14 cellular contexts compared by ENCODE assay signal in genomic region chr2:74583504-74583903, GRCh38. TPM values are rescaled to one million over a fixed set of nuclear protein-coding genes. Genes with fewer than 3 reads are reported as not detected.
DNase-seq lines count a peak whose midpoint lies in the region; ATAC-seq and TF ChIP-seq lines count a peak whose summit lies in the region.
"Had no signal": no experiment of that assay in that cellular context is flagged by ENCODE, and none has a peak within 500 bp of the region (broad histone marks: within the 10 kb centered on the region; RNA-seq: fewer than 3 reads in every experiment).

No MANE protein-coding gene starts in this region.

- peaks cover 0 to 30% (median 20%) of the 10 kb centered on the region in 5 donors for H3K4me1 ChIP-seq in subcutaneous abdominal adipose tissue (ENCODE audit: control insufficient read depth in 5 of 5, insufficient read depth in 5 of 5, low read length in 5 of 5)

- H3K27ac ChIP-seq in subcutaneous abdominal adipose tissue (ENCODE audit: low read depth, low read length), result peak overlapping the region; percentile 43
- H3K27ac ChIP-seq: epithelial cell of prostate had no signal

- no peaks in the 10 kb centered on the region for H3K9me3 ChIP-seq in subcutaneous abdominal adipose tissue (ENCODE audit: control insufficient read depth in 5 of 5, low read length in 5 of 5)

- H3K4me3 Mint-ChIP-seq in activated CD4-positive, alpha-beta memory T cell treated with anti-CD3 and anti-CD28 coated beads, Interleukin-2, amount 10 ng/mL, durations not matched to agents 7 days and 5 days, result no peak overlapping the region
- H3K4me3 Mint-ChIP-seq in activated CD4-positive, alpha-beta memory T cell treated with anti-CD3 and anti-CD28 coated beads for 36 hours, result no peak overlapping the region
- H3K4me3 Mint-ChIP-seq: nephron progenitor cell; stimulated activated naive CD8-positive, alpha-beta T cell treated with anti-CD3 and anti-CD28 coated beads, Interleukin-15, Interleukin-2, amounts not matched to agents 100 ng/mL and 50 ng/mL, for 24 hours had no signal

- H3K9me3 Mint-ChIP-seq in activated CD4-positive, alpha-beta memory T cell treated with anti-CD3 and anti-CD28 coated beads, Interleukin-2, amount 10 ng/mL, durations not matched to agents 7 days and 5 days, result no peaks in the 10 kb centered on the region
- no peaks in the 10 kb centered on the region for H3K9me3 Mint-ChIP-seq in activated CD4-positive, alpha-beta memory T cell treated with anti-CD3 and anti-CD28 coated beads for 36 hours
- H3K9me3 Mint-ChIP-seq: nephron progenitor cell; stimulated activated naive CD8-positive, alpha-beta T cell treated with anti-CD3 and anti-CD28 coated beads, Interleukin-15, Interleukin-2, amounts not matched to agents 100 ng/mL and 50 ng/mL, for 24 hours had no signal

- CTCF ChIA-PET in activated CD4-positive, alpha-beta memory T cell treated with anti-CD3 and anti-CD28 coated beads, Interleukin-2, amount 10 ng/mL, durations not matched to agents 7 days and 5 days (lab: Charles Lee), result interaction anchor here (1.2 to 7.3 kb wide), 5 partner anchors 8 to 101 kb away, joined by 3 to 65 read pairs (median 5); partner anchors contain the start of gene CCDC142
- CTCF ChIA-PET in activated CD4-positive, alpha-beta memory T cell treated with anti-CD3 and anti-CD28 coated beads for 36 hours (lab: Charles Lee), result interaction anchor here (2.1 to 9.4 kb wide), 3 partner anchors 52 to 333 kb away, joined by 6 to 145 read pairs (median 7); partner anchors contain the start of genes CCDC142 and TTC31

- no peak overlapping the region for H3K4me3 ChIP-seq in fibroblast of villous mesenchyme (ENCODE audit: low read depth, low read length)
- no peak overlapping the region for H3K4me3 ChIP-seq in subcutaneous abdominal adipose tissue (ENCODE audit: low read depth in 1 of 5, low read length in 5 of 5)

- TF ChIP-seq CTCF in fibroblast of villous mesenchyme (IDR thresholded peaks at IDR 0.05; ENCODE audit: insufficient read depth, low read depth, low read length), result no peak
- TF ChIP-seq CTCF in omental fat pad (IDR thresholded peaks at IDR 0.05), result no peak

- ATAC-seq in SK-N-SH treated with all-trans-retinoic acid at 6 μM for 48 hours, result peak; percentile 74
- no peak for ATAC-seq in omental fat pad (ENCODE audit: low FRiP score)

- intact Hi-C loops in activated CD4-positive, alpha-beta memory T cell treated with anti-CD3 and anti-CD28 coated beads for 36 hours (cut with micrococcal nuclease), result loop anchor here (10.0 kb wide), 1 partner anchor 251 kb away; the partner anchor contains the start of gene HK2

- H3K27me3 Mint-ChIP-seq in activated CD4-positive, alpha-beta memory T cell treated with anti-CD3 and anti-CD28 coated beads, Interleukin-2, amount 10 ng/mL, durations not matched to agents 7 days and 5 days, result no peaks in the 10 kb centered on the region
- H3K27me3 Mint-ChIP-seq in activated CD4-positive, alpha-beta memory T cell treated with anti-CD3 and anti-CD28 coated beads for 36 hours, result no peaks in the 10 kb centered on the region

- no peaks in the 10 kb centered on the region for H3K36me3 ChIP-seq in subcutaneous abdominal adipose tissue (ENCODE audit: control insufficient read depth in 5 of 5, insufficient read depth in 5 of 5, low read length in 5 of 5)

- peak overlapping the region; percentile 78 for H3K27ac Mint-ChIP-seq in activated CD4-positive, alpha-beta memory T cell treated with anti-CD3 and anti-CD28 coated beads, Interleukin-2, amount 10 ng/mL, durations not matched to agents 7 days and 5 days
- no peak overlapping the region for H3K27ac Mint-ChIP-seq in activated CD4-positive, alpha-beta memory T cell treated with anti-CD3 and anti-CD28 coated beads for 36 hours
- H3K27ac Mint-ChIP-seq: stimulated activated naive CD8-positive, alpha-beta T cell treated with anti-CD3 and anti-CD28 coated beads, Interleukin-15, Interleukin-2, amounts not matched to agents 100 ng/mL and 50 ng/mL, for 24 hours had no signal

- H3K36me3 Mint-ChIP-seq in activated CD4-positive, alpha-beta memory T cell treated with anti-CD3 and anti-CD28 coated beads, Interleukin-2, amount 10 ng/mL, durations not matched to agents 7 days and 5 days (ENCODE audit: low read depth), result no peaks in the 10 kb centered on the region
- no peaks in the 10 kb centered on the region for H3K36me3 Mint-ChIP-seq in activated CD4-positive, alpha-beta memory T cell treated with anti-CD3 and anti-CD28 coated beads for 36 hours

- peaks cover 41% of the 10 kb centered on the region for H3K4me1 Mint-ChIP-seq in activated CD4-positive, alpha-beta memory T cell treated with anti-CD3 and anti-CD28 coated beads, Interleukin-2, amount 10 ng/mL, durations not matched to agents 7 days and 5 days
- peaks cover 27% of the 10 kb centered on the region for H3K4me1 Mint-ChIP-seq in activated CD4-positive, alpha-beta memory T cell treated with anti-CD3 and anti-CD28 coated beads for 36 hours (ENCODE audit: low read depth)

- DNase-seq in activated CD4-positive, alpha-beta memory T cell treated with anti-CD3 and anti-CD28 coated beads, Interleukin-2, amount 10 ng/mL, durations not matched to agents 7 days and 5 days, result no peak
- DNase-seq in activated CD4-positive, alpha-beta memory T cell treated with anti-CD3 and anti-CD28 coated beads for 36 hours, result no peak
- DNase-seq in fibroblast of villous mesenchyme (ENCODE audit: low read depth) (peak; percentile 55), omental fat pad (ENCODE audit: low spot score) (no peak), retina (no peak)
- no peak for DNase-seq in activated T-cell treated with anti-CD3 and anti-CD28 coated beads, Interleukin-2, amount 50 U/mL, for 48 hours
- DNase-seq: amygdala, NCI-H187 treated with DMSO at 0.1 percent for 48 hours, nephron progenitor cell, T-helper 9 cell had no signal

- POLR2A ChIA-PET in activated CD4-positive, alpha-beta memory T cell treated with anti-CD3 and anti-CD28 coated beads, Interleukin-2, amount 10 ng/mL, durations not matched to agents 7 days and 5 days (lab: Charles Lee), result interaction anchor here (0.8 to 7.4 kb wide), 7 partner anchors 9 to 101 kb away, joined by 3 to 46 read pairs (median 5); partner anchors contain the start of genes AUP1, CCDC142, HTRA2 and LOXL3
- POLR2A ChIA-PET in activated CD4-positive, alpha-beta memory T cell treated with anti-CD3 and anti-CD28 coated beads for 36 hours (lab: Charles Lee), result no interaction called here

- no peak overlapping the region for H3K9ac ChIP-seq in subcutaneous abdominal adipose tissue (ENCODE audit: low read length in 5 of 5)

- H3K27me3 ChIP-seq in subcutaneous abdominal adipose tissue (ENCODE audit: control insufficient read depth in 5 of 5, insufficient read depth in 4 of 5, low read length in 5 of 5), result no peaks in the 10 kb centered on the region

TF ChIP-seq in SK-N-SH treated with all-trans-retinoic acid at 6 μM for 48 hours, 23 proteins besides CTCF, POLR2A, EP300 and RAD21 (continues in another document):
- no peak for TF ChIP-seq TOX (CRISPR knock-in tag; IDR thresholded peaks at IDR 0.05; ENCODE audit: borderline replicate concordance)
- TF ChIP-seq PATZ1 (CRISPR knock-in tag; IDR thresholded peaks at IDR 0.05; ENCODE audit: borderline replicate concordance), result no peak
- TF ChIP-seq SNAI2 (CRISPR knock-in tag; IDR thresholded peaks at IDR 0.05), result no peak
- TF ChIP-seq PPARA (CRISPR knock-in tag; IDR thresholded peaks at IDR 0.05; ENCODE audit: borderline replicate concordance), result no peak
- TF ChIP-seq CSDC2 (CRISPR knock-in tag; IDR thresholded peaks at IDR 0.05), result no peak

RNA-seq across cellular contexts. Expression of gene DOK1, which starts 29.0 kb away (rescaled TPM):
- total RNA-seq in activated CD4-positive, alpha-beta memory T cell treated with anti-CD3 and anti-CD28 coated beads, Interleukin-2, amount 10 ng/mL, durations not matched to agents 7 days and 5 days, result 10 to 100 TPM; 45.2 to 46.8 TPM
- 10 to 100 TPM; 23.1 to 24.5 TPM for total RNA-seq in activated CD4-positive, alpha-beta memory T cell treated with anti-CD3 and anti-CD28 coated beads for 36 hours
- total RNA-seq in fibroblast of villous mesenchyme (9.9 and 20.0 TPM in 2 replicates), omental fat pad (10 to 100 TPM; 16.0 to 39.4 (median 30.5) TPM)

RNA-seq across cellular contexts. Expression of gene LOXL3, which starts 29.8 kb away (rescaled TPM):
- total RNA-seq in activated CD4-positive, alpha-beta memory T cell treated with anti-CD3 and anti-CD28 coated beads, Interleukin-2, amount 10 ng/mL, durations not matched to agents 7 days and 5 days, result under 1 TPM; 0.60 to 0.70 TPM
- 1 to 10 TPM in 1 of 2 experiments, under 1 TPM in 1; 0.90 to 1.1 TPM for total RNA-seq in activated CD4-positive, alpha-beta memory T cell treated with anti-CD3 and anti-CD28 coated beads for 36 hours
- 9.9 and 10.6 TPM in 2 replicates for total RNA-seq in fibroblast of villous mesenchyme
- total RNA-seq in omental fat pad, result 10 to 100 TPM in 2 of 4 donors, 1 to 10 TPM in 2; 7.5 to 12.4 (median 9.1) TPM

RNA-seq across cellular contexts. Expression of gene HTRA2, which starts 53.8 kb away (rescaled TPM):
- total RNA-seq in activated CD4-positive, alpha-beta memory T cell treated with anti-CD3 and anti-CD28 coated beads, Interleukin-2, amount 10 ng/mL, durations not matched to agents 7 days and 5 days, result 10 to 100 TPM; 49.2 to 51.1 TPM
- total RNA-seq in activated CD4-positive, alpha-beta memory T cell treated with anti-CD3 and anti-CD28 coated beads for 36 hours, result 10 to 100 TPM; 70.6 to 72.3 TPM
- total RNA-seq in fibroblast of villous mesenchyme, result 36.7 and 40.2 TPM in 2 replicates
- total RNA-seq in omental fat pad, result 10 to 100 TPM; 30.7 to 45.6 (median 36.8) TPM

RNA-seq across cellular contexts. Expression of gene AUP1, which starts 54.0 kb away (rescaled TPM):
- total RNA-seq in activated CD4-positive, alpha-beta memory T cell treated with anti-CD3 and anti-CD28 coated beads, Interleukin-2, amount 10 ng/mL, durations not matched to agents 7 days and 5 days, result 100 to 1,000 TPM; 118 to 119 TPM
- total RNA-seq in activated CD4-positive, alpha-beta memory T cell treated with anti-CD3 and anti-CD28 coated beads for 36 hours, result 10 to 100 TPM; 92.1 to 98.0 TPM
- total RNA-seq in fibroblast of villous mesenchyme, result 60.2 and 68.2 TPM in 2 replicates
- total RNA-seq in omental fat pad, result 100 to 1,000 TPM; 120 to 157 (median 146) TPM

RNA-seq across cellular contexts. Expression of gene DQX1, which starts 57.5 kb away (rescaled TPM):
- total RNA-seq in activated CD4-positive, alpha-beta memory T cell treated with anti-CD3 and anti-CD28 coated beads, Interleukin-2, amount 10 ng/mL, durations not matched to agents 7 days and 5 days, result under 1 TPM; 0.33 to 0.45 TPM
- total RNA-seq in activated CD4-positive, alpha-beta memory T cell treated with anti-CD3 and anti-CD28 coated beads for 36 hours, result under 1 TPM; 0.33 to 0.56 TPM
- not detected in 2 replicates for total RNA-seq in fibroblast of villous mesenchyme
- not detected for total RNA-seq in omental fat pad
